In genomic region chr5:90384389-90384788, GRCh38 we compare ENCODE assay signal across 28 cellular contexts.
"Had no signal": no experiment of that assay in that cellular context is flagged by ENCODE, and none has a peak within 500 bp of the region (broad histone marks: within the 10 kb centered on the region; RNA-seq: fewer than 3 reads in every experiment).

No MANE protein-coding gene starts in this region.

- H2AFZ ChIP-seq: hepatocyte had no signal

- H3K9me3 ChIP-seq: colonic mucosa, esophagus muscularis mucosa, esophagus squamous epithelium, gastrocnemius medialis, gastroesophageal sphincter, heart right ventricle had no signal

- H3K79me2 ChIP-seq: hepatocyte had no signal

- H3K36me3 ChIP-seq: colonic mucosa, esophagus muscularis mucosa, esophagus squamous epithelium, gastrocnemius medialis, gastroesophageal sphincter, heart left ventricle, heart right ventricle had no signal

- H3K27ac ChIP-seq: colonic mucosa, coronary artery, dorsolateral prefrontal cortex, epithelial cell of prostate, esophagus muscularis mucosa, esophagus squamous epithelium, foreskin keratinocyte, gastrocnemius medialis, gastroesophageal sphincter, heart left ventricle, heart right ventricle, hepatocyte had no signal

- DNase-seq: colonic mucosa; cortex of kidney; dermis blood vessel endothelial cell; dorsolateral prefrontal cortex; effector CD4-positive, alpha-beta T cell; effector CD8-positive, alpha-beta T cell; effector memory CD4-positive, alpha-beta T cell; effector memory CD8-positive, alpha-beta T cell; endodermal cell; erythroblast; esophagus squamous epithelium; foreskin fibroblast; foreskin keratinocyte; foreskin melanocyte; gastrocnemius medialis; glutamatergic neuron; heart left ventricle; heart right ventricle had no signal

- ATAC-seq: effector memory CD8-positive, alpha-beta T cell; esophagus mucosa; foreskin keratinocyte; gastrocnemius medialis; gastroesophageal sphincter; heart left ventricle; heart right ventricle had no signal

- H3K27me3 ChIP-seq: colonic mucosa, dorsolateral prefrontal cortex, esophagus muscularis mucosa, esophagus squamous epithelium, foreskin keratinocyte, gastrocnemius medialis, gastroesophageal sphincter, heart right ventricle, hepatocyte had no signal

- FAIRE-seq: colon, endometrium, endothelial cell of umbilical vein, frontal cortex had no signal

- H3K4me3 ChIP-seq: colonic mucosa, coronary artery, dorsolateral prefrontal cortex, esophagus muscularis mucosa, esophagus squamous epithelium, gastrocnemius medialis, gastroesophageal sphincter, heart left ventricle, heart right ventricle, hepatocyte had no signal

- H3K4me2 ChIP-seq: hepatocyte had no signal

- H3K4me1 ChIP-seq: colonic mucosa, esophagus muscularis mucosa, esophagus squamous epithelium, foreskin keratinocyte, gastrocnemius medialis, gastroesophageal sphincter, heart left ventricle, heart right ventricle had no signal
